ENCODE assay signal across 8 cellular contexts in the genomic region with DNA sequence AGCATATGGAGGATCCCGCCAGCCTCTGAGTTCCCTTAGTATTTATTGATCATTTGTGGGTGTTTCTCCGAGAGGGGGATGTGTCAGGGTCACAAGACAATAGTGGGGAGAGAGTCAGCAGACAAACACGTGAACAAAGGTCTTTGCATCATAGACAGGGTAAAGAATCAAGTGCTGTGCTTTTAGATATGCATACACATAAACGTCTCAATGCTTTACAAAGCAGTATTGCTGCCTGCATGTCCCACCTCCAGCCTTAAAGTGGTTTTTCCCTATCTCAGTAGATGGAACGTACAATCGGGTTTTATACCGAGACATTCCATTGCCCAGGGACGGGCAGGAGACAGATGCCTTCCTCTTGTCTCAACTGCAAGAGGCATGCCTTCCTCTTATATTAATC. TPM values are rescaled to one million over a fixed set of nuclear protein-coding genes. Genes with fewer than 3 reads are reported as not detected.
DNase-seq lines count a peak whose midpoint lies in the region; ATAC-seq and TF ChIP-seq lines count a peak whose summit lies in the region.
"Not testable (repeated sequence)": the region's sequence is repeated elsewhere in the genome, so short reads cannot be mapped to it uniquely, and the experiment has no call there.

No MANE protein-coding gene starts in this region.

- not testable (repeated sequence) for TF ChIP-seq RAD21 in liver (IDR thresholded peaks at IDR 0.05)

- 47% methylated on average over 7 of the region's 8 CpGs for WGBS in liver
- WGBS in suprapubic skin, result 25% methylated on average over 8 of the region's 8 CpGs

- not testable (repeated sequence) for H3K27me3 ChIP-seq in BLaER1 treated with 17β-estradiol and CSF1 and Interleukin-3, amounts not matched to agents 10 nM and 100 nM; WERI-Rb-1 (ENCODE audit: insufficient read depth, low read depth, severe bottlenecking); liver (ENCODE audit: control insufficient read depth in 4 of 4, insufficient read depth in 4 of 4, low read length in 3 of 4); osteoblast (ENCODE audit: insufficient read depth, low read length); suprapubic skin

- TF ChIP-seq EP300 in suprapubic skin (IDR thresholded peaks at IDR 0.05), result not testable (repeated sequence)

- peak overlapping the region in 1 of 3 donors; percentile 64 for H3K27ac Mint-ChIP-seq in IgD-negative memory B cell
- H3K27ac Mint-ChIP-seq in activated naive CD8-positive, alpha-beta T cell treated with anti-CD3 and anti-CD28 coated beads, Interleukin-2, amount 10 ng/mL, durations not matched to agents 7 days and 5 days, result peak overlapping the region; percentile 98

- H3K36me3 Mint-ChIP-seq in IgD-negative memory B cell, result not testable (repeated sequence)
- peaks cover 20% of the 10 kb centered on the region for H3K36me3 Mint-ChIP-seq in activated naive CD8-positive, alpha-beta T cell treated with anti-CD3 and anti-CD28 coated beads, Interleukin-2, amount 10 ng/mL, durations not matched to agents 7 days and 5 days

- not testable (repeated sequence) for DNase-seq in WERI-Rb-1; activated naive CD8-positive, alpha-beta T cell treated with anti-CD3 and anti-CD28 coated beads, Interleukin-2, amount 10 ng/mL, durations not matched to agents 7 days and 5 days; epithelial cell of prostate (ENCODE audit: low read depth, low spot score); osteoblast (ENCODE audit: insufficient read length, low spot score, missing footprints); suprapubic skin (ENCODE audit: low spot score in 2 of 2)

- not testable (repeated sequence) for H3K36me3 ChIP-seq in BLaER1 treated with 17β-estradiol and CSF1 and Interleukin-3, amounts not matched to agents 10 nM and 100 nM; WERI-Rb-1; liver (ENCODE audit: control insufficient read depth in 4 of 4, insufficient read depth in 3 of 4, low read depth in 1 of 4, low read length in 3 of 4); osteoblast (ENCODE audit: insufficient read depth, low read length); suprapubic skin

- not testable (repeated sequence) for TF ChIP-seq POLR2A in suprapubic skin (IDR thresholded peaks at IDR 0.05)

- H3K4me1 Mint-ChIP-seq in IgD-negative memory B cell, result peaks cover 19 to 40% (median 28%) of the 10 kb centered on the region in 3 donors
- peaks cover 52% of the 10 kb centered on the region for H3K4me1 Mint-ChIP-seq in activated naive CD8-positive, alpha-beta T cell treated with anti-CD3 and anti-CD28 coated beads, Interleukin-2, amount 10 ng/mL, durations not matched to agents 7 days and 5 days

- not testable (repeated sequence) for H4K20me1 ChIP-seq in BLaER1 treated with 17β-estradiol and CSF1 and Interleukin-3, amounts not matched to agents 10 nM and 100 nM; osteoblast (ENCODE audit: insufficient read depth, low read length)

- not testable (repeated sequence) for H3K9me3 Mint-ChIP-seq in IgD-negative memory B cell; activated naive CD8-positive, alpha-beta T cell treated with anti-CD3 and anti-CD28 coated beads, Interleukin-2, amount 10 ng/mL, durations not matched to agents 7 days and 5 days

- H3K4me2 ChIP-seq in BLaER1 treated with 17β-estradiol and CSF1 and Interleukin-3, amounts not matched to agents 10 nM and 100 nM, result peak overlapping the region; percentile 92 to 99 (median 95)
- peak overlapping the region; percentile 83 for H3K4me2 ChIP-seq in osteoblast (ENCODE audit: insufficient read depth, low read length)

- not testable (repeated sequence) for H2AFZ ChIP-seq in osteoblast (ENCODE audit: low read length)

- H3K4me1 ChIP-seq in BLaER1 treated with 17β-estradiol and CSF1 and Interleukin-3, amounts not matched to agents 10 nM and 100 nM, result peaks cover 46 to 61% (median 58%) of the 10 kb centered on the region in 10 experiments
- not testable (repeated sequence) for H3K4me1 ChIP-seq in liver (ENCODE audit: control insufficient read depth in 4 of 4, insufficient read depth in 4 of 4, low read length in 3 of 4); osteoblast (ENCODE audit: insufficient read depth, low read length)
- peaks cover 20% of the 10 kb centered on the region for H3K4me1 ChIP-seq in suprapubic skin

- H3K4me3 ChIP-seq in BLaER1 treated with 17β-estradiol and CSF1 and Interleukin-3, amounts not matched to agents 10 nM and 100 nM, result peak overlapping the region; percentile 41 to 74 (median 64)
- H3K4me3 ChIP-seq in WERI-Rb-1 (ENCODE audit: low read depth, low read length), result peak overlapping the region; percentile 55
- peak overlapping the region in 1 of 3 donors; percentile 86 for H3K4me3 ChIP-seq in liver (ENCODE audit: low read depth in 1 of 3, low read length in 3 of 3)
- peak overlapping the region; percentile 77 for H3K4me3 ChIP-seq in osteoblast (ENCODE audit: insufficient read depth, low read length)
- H3K4me3 ChIP-seq in suprapubic skin, result peak overlapping the region; percentile 51

- POLR2A ChIA-PET in activated naive CD8-positive, alpha-beta T cell treated with anti-CD3 and anti-CD28 coated beads, Interleukin-2, amount 10 ng/mL, durations not matched to agents 7 days and 5 days (lab: Charles Lee), result not testable (repeated sequence)

- not testable (repeated sequence) for H3K79me2 ChIP-seq in osteoblast (ENCODE audit: insufficient read depth, low read length)

- peak overlapping the region; percentile 32 to 86 (median 81); a peak in 21 of 22 replicates for H3K9ac ChIP-seq in BLaER1 treated with 17β-estradiol and CSF1 and Interleukin-3, amounts not matched to agents 10 nM and 100 nM
- H3K9ac ChIP-seq in liver (ENCODE audit: low read depth in 1 of 2, low read length in 2 of 2), result not testable (repeated sequence)

- H3K9me3 ChIP-seq in BLaER1 treated with 17β-estradiol and CSF1 and Interleukin-3, amounts not matched to agents 10 nM and 100 nM (replicated peaks in 1 of 11), result peaks cover 7 to 14% (median 13%) of the 10 kb centered on the region in 11 experiments; a peak in 20 of 22 replicates
- H3K9me3 ChIP-seq in WERI-Rb-1 (ENCODE audit: severe bottlenecking); liver (ENCODE audit: control insufficient read depth in 4 of 4, low read length in 3 of 4); osteoblast (ENCODE audit: low read depth, low read length); suprapubic skin: not testable (repeated sequence)

- peak overlapping the region; percentile 78 to 92 (median 88) for H3K4me3 Mint-ChIP-seq in IgD-negative memory B cell
- peak overlapping the region; percentile 93 for H3K4me3 Mint-ChIP-seq in activated naive CD8-positive, alpha-beta T cell treated with anti-CD3 and anti-CD28 coated beads, Interleukin-2, amount 10 ng/mL, durations not matched to agents 7 days and 5 days

- not testable (repeated sequence) for ATAC-seq in activated naive CD8-positive, alpha-beta T cell treated with anti-CD3 and anti-CD28 coated beads, Interleukin-2, amount 10 ng/mL, durations not matched to agents 7 days and 5 days (ENCODE audit: low read depth)

- peak overlapping the region in 10 of 11 experiments; percentile 66 to 88 (median 84); a peak in 18 of 22 replicates for H3K27ac ChIP-seq in BLaER1 treated with 17β-estradiol and CSF1 and Interleukin-3, amounts not matched to agents 10 nM and 100 nM
- not testable (repeated sequence) for H3K27ac ChIP-seq in WERI-Rb-1; osteoblast (ENCODE audit: low read depth, low read length)
- H3K27ac ChIP-seq in epithelial cell of prostate, result peak overlapping the region; percentile 50
- peak overlapping the region; percentile 78 to 94 for H3K27ac ChIP-seq in liver (ENCODE audit: low read depth in 1 of 2, low read length in 2 of 2)
- H3K27ac ChIP-seq in suprapubic skin, result peak overlapping the region; percentile 75

- H3K27me3 Mint-ChIP-seq in IgD-negative memory B cell; activated naive CD8-positive, alpha-beta T cell treated with anti-CD3 and anti-CD28 coated beads, Interleukin-2, amount 10 ng/mL, durations not matched to agents 7 days and 5 days: not testable (repeated sequence)

- TF ChIP-seq CTCF in WERI-Rb-1 (IDR thresholded peaks at IDR 0.05; ENCODE audit: low read depth, low read length); liver (IDR thresholded peaks at IDR 0.05; ENCODE audit: low read depth, low read length, missing input control); osteoblast (IDR thresholded peaks at IDR 0.05; ENCODE audit: extremely low read depth, low read depth, low read length); suprapubic skin (IDR thresholded peaks at IDR 0.05): not testable (repeated sequence)

RNA-seq across cellular contexts. Expression of a gene that starts 5.0 kb away (rescaled TPM):
- polyA plus RNA-seq in IgD-negative memory B cell (128 TPM), liver (10 to 100 TPM; 16.3 to 19.7 TPM)
- 100 to 1,000 TPM; 609 to 666 TPM for total RNA-seq in activated naive CD8-positive, alpha-beta T cell treated with anti-CD3 and anti-CD28 coated beads, Interleukin-2, amount 10 ng/mL, durations not matched to agents 7 days and 5 days
- total RNA-seq in liver (10 to 100 TPM; 15.1 to 21.3 TPM), osteoblast (28.3 and 33.3 TPM in 2 replicates), suprapubic skin (10 to 100 TPM in 1 of 4 donors, 1 to 10 TPM in 3; 4.3 to 16.4 (median 8.5) TPM)

RNA-seq across cellular contexts. Expression of a gene that starts 59.2 kb away (rescaled TPM):
- polyA plus RNA-seq in IgD-negative memory B cell, result 36.6 TPM
- total RNA-seq in activated naive CD8-positive, alpha-beta T cell treated with anti-CD3 and anti-CD28 coated beads, Interleukin-2, amount 10 ng/mL, durations not matched to agents 7 days and 5 days, result 100 to 1,000 TPM; 103 to 106 TPM
- 1 to 10 TPM; 2.6 to 4.7 TPM for total RNA-seq in liver
- polyA plus RNA-seq in liver, result 1 to 10 TPM in 1 of 2 donors, under 1 TPM in 1; 0.69 to 1.9 TPM
- 12.4 and 14.5 TPM in 2 replicates for total RNA-seq in osteoblast
- 1 to 10 TPM; 3.2 to 6.1 (median 5.1) TPM for total RNA-seq in suprapubic skin

Comparison
In these comparisons a context has a peak if more than half of its experiments do, and no peak if none do; other contexts are left out.
1. RNA of a gene that starts 5.0 kb away (total RNA-seq): 609 to 666 TPM in activated naive CD8-positive, alpha-beta T cell treated with anti-CD3 and anti-CD28 coated beads, Interleukin-2, amount 10 ng/mL, durations not matched to agents 7 days and 5 days; 28.3 to 33.3 TPM in osteoblast, 15.1 to 21.3 TPM in liver and 4.3 to 16.4 TPM in suprapubic skin; every median in the first group is over 10 times any median in the second.